17 cellular contexts compared by ENCODE assay signal in genomic region chr17:72476575-72476986, GRCh38.
DNase-seq lines count a peak whose midpoint lies in the region; ATAC-seq and TF ChIP-seq lines count a peak whose summit lies in the region.
"Had no signal": no experiment of that assay in that cellular context is flagged by ENCODE, and none has a peak within 500 bp of the region (broad histone marks: within the 10 kb centered on the region; RNA-seq: fewer than 3 reads in every experiment).

No MANE protein-coding gene starts in this region.

- H3K36me3 ChIP-seq in HUES64 (ENCODE audit: insufficient read depth, low read length), result no peaks in the 10 kb centered on the region
- H3K36me3 ChIP-seq in mucosa of rectum (ENCODE audit: control insufficient read depth in 2 of 2, insufficient read depth in 2 of 2, low read length in 2 of 2), result no peaks in the 10 kb centered on the region

- H3K27ac ChIP-seq in 22Rv1 (peak overlapping the region; percentile 8; the same call in 1 of the 2 replicates), HUES64 (ENCODE audit: low read depth, low read length) (peak overlapping the region; percentile 93), mucosa of rectum (ENCODE audit: low read depth in 2 of 2, low read length in 2 of 2) (peak overlapping the region; percentile 77 to 81)
- H3K27ac ChIP-seq: SK-N-MC had no signal

- H3K4me3 ChIP-seq in HUES64 (ENCODE audit: low read length), result peak overlapping the region; percentile 18
- no peak overlapping the region for H3K4me3 ChIP-seq in mucosa of rectum (ENCODE audit: low read length in 2 of 2)
- H3K4me3 ChIP-seq: SK-N-MC had no signal

- WGBS in HUES64, result 2% methylated on average over 12 of the region's 12 CpGs

- H3K9ac ChIP-seq in HUES64 (ENCODE audit: low read depth, low read length) (peak overlapping the region; percentile 54), mucosa of rectum (ENCODE audit: low read depth in 1 of 2, low read length in 2 of 2) (no peak overlapping the region)

- DNase-seq in ecto neural progenitor cell (ENCODE audit: low spot score) (peak; percentile 65), left lobe of liver (ENCODE audit: low spot score) (no peak), H4 (ENCODE audit: low spot score) (no peak), UCSD-AML1 (lab: John Stamatoyannopoulos, UW; ENCODE audit: unreplicated experiment) (no peak)
- DNase-seq: activated B cell treated with CpG ODN at 0.5 μM for 24 hours; activated CD8-positive, alpha-beta memory T cell treated with anti-CD3 and anti-CD28 coated beads, Interleukin-2, amount 50 U/mL, for 48 hours; activated naive CD8-positive, alpha-beta T cell treated with anti-CD3 and anti-CD28 coated beads, Interleukin-2, amount 10 ng/mL, durations not matched to agents 7 days and 5 days; DMS 273 treated with DMSO at 0.1 percent for 48 hours; Karpas-422; NCI-H1930; stimulated activated CD4-positive, alpha-beta T cell treated with anti-CD3 and anti-CD28 coated beads, Interleukin-12 subunit alpha, Interleukin-12 subunit beta, amount 100 ng/mL, for 4 hours had no signal

- no peak for ATAC-seq in GM19324 (IDR thresholded peaks at IDR 0.05; ENCODE audit: low FRiP score, unreplicated experiment)
- no peak for ATAC-seq in left lobe of liver
- ATAC-seq: natural killer cell treated with Interleukin-12 subunit alpha and Interleukin-12 subunit beta and Interleukin-15 and Interleukin-18, amount 100 ng/mL, for 72 hours had no signal

- TF ChIP-seq CTCF in 22Rv1 (IDR thresholded peaks at IDR 0.05), result no peak

- H3K4me1 ChIP-seq in HUES64 (ENCODE audit: insufficient read depth, low read length) (peaks cover 37% of the 10 kb centered on the region), mucosa of rectum (ENCODE audit: control insufficient read depth in 2 of 2, insufficient read depth in 2 of 2, low read length in 2 of 2) (peaks cover 22 to 44% of the 10 kb centered on the region in 2 donors)

- H3K27me3 ChIP-seq in HUES64 (ENCODE audit: insufficient read depth, low read length), result 0 out of 2 replicates have a peak, but pooled peaks cover 4% of the 10 kb centered on the region
- H3K27me3 ChIP-seq in mucosa of rectum (ENCODE audit: control insufficient read depth in 2 of 2, insufficient read depth in 2 of 2, low read length in 2 of 2), result no peaks in the 10 kb centered on the region

- no peaks in the 10 kb centered on the region for H3K9me3 ChIP-seq in HUES64 (ENCODE audit: insufficient read depth, low read depth, low read length)
- H3K9me3 ChIP-seq in mucosa of rectum (ENCODE audit: control insufficient read depth in 2 of 2, low read length in 2 of 2), result no peaks in the 10 kb centered on the region

Comparison
In these comparisons a context has a peak if more than half of its experiments do, and no peak if none do; other contexts are left out.
1. H3K27ac ChIP-seq: peak in every context shown above with its lines; median percentile 93 in HUES64; 79 in mucosa of rectum; 8 in 22Rv1.